ENCODE assay signal across 8 cellular contexts in genomic region chr10:110512461-110513187, GRCh38. TPM values are rescaled to one million over a fixed set of nuclear protein-coding genes. Genes with fewer than 3 reads are reported as not detected.
DNase-seq lines count a peak whose midpoint lies in the region; ATAC-seq and TF ChIP-seq lines count a peak whose summit lies in the region.

No MANE protein-coding gene starts in this region.

- peak overlapping the region; percentile 58 for H2BK120ac ChIP-seq in IMR-90 (ENCODE audit: low read depth, low read length)

- POLR2A ChIA-PET in AG04450 (lab: Yijun Ruan, JAX) = interaction anchor here (0.7 to 2.5 kb wide), 6 partner anchors 9 to 208 kb away, joined by 3 to 19 read pairs (median 4); partner anchors contain the start of gene SMNDC1
- POLR2A ChIA-PET in IMR-90 (lab: Charles Lee; ENCODE audit: unreplicated experiment) = interaction anchor here (1.0 kb wide), 1 partner anchor 9 kb away, joined by 3 read pairs; no protein-coding TSS in a partner anchor

- H2BK20ac ChIP-seq in IMR-90 (ENCODE audit: low read depth, low read length) = peak overlapping the region; percentile 60; the same call in 1 of the 2 replicates

- peak overlapping the region; percentile 51 for H3K14ac ChIP-seq in IMR-90 (replicated peaks; ENCODE audit: low read depth, low read length)

- H4K5ac ChIP-seq in IMR-90 (ENCODE audit: low read depth, low read length) = peak overlapping the region; percentile 32

- peaks cover 16% of the 10 kb centered on the region for H3K4me1 ChIP-seq in IMR-90 (ENCODE audit: control insufficient read depth, insufficient read depth, low read length)
- H3K4me1 ChIP-seq in left lung = peaks cover 0 to 36% of the 10 kb centered on the region in 2 donors
- no peaks in the 10 kb centered on the region for H3K4me1 ChIP-seq in testis

- H3K4me2 ChIP-seq in IMR-90 (ENCODE audit: low read depth, low read length) = no peak overlapping the region

- H3K36me3 ChIP-seq in IMR-90 (ENCODE audit: control insufficient read depth, insufficient read depth, low read length) (peaks cover 43% of the 10 kb centered on the region), left lung (peaks cover 0 to 47% of the 10 kb centered on the region in 2 donors), testis (ENCODE audit: low read depth, missing control alignments) (no peaks in the 10 kb centered on the region)

- peak overlapping the region; percentile 65 for H3K4ac ChIP-seq in IMR-90 (ENCODE audit: low read depth, low read length)

- no TSS peak for BruUV-seq in IMR-90 (replicated peaks; lab: Mats Ljungman, UMichigan)

- peak overlapping the region; percentile 28 for H2AFZ ChIP-seq in IMR-90 (replicated peaks; ENCODE audit: low read length, poor library complexity)

- peaks cover 43 to 74% of the 10 kb centered on the region in 2 experiments for H3K79me1 ChIP-seq in IMR-90 (ENCODE audit: low read depth in 1 of 2, low read length in 2 of 2)

- H3K56ac ChIP-seq in IMR-90 (ENCODE audit: extremely low read depth, insufficient read depth, low read length) = no peak overlapping the region

- peak overlapping the region; percentile 41; the same call in 2 of the 3 replicates for H2BK15ac ChIP-seq in IMR-90 (ENCODE audit: low read depth, low read length)

- H3K9me3 ChIP-seq in AG04450 (ENCODE audit: control insufficient read depth, insufficient read depth, low read length) = no peaks in the 10 kb centered on the region
- no peaks in the 10 kb centered on the region for H3K9me3 ChIP-seq in IMR-90 (ENCODE audit: control insufficient read depth, insufficient read depth, low read length)
- H3K9me3 ChIP-seq in left lung = no peaks in the 10 kb centered on the region
- no peaks in the 10 kb centered on the region for H3K9me3 ChIP-seq in testis

- peak; percentile 50 for TF ChIP-seq POLR2A in IMR-90 (IDR thresholded peaks at IDR 0.05; ENCODE audit: low read depth, low read length)
- TF ChIP-seq POLR2A in testis (IDR thresholded peaks at IDR 0.05) = no peak

- peak overlapping the region; percentile 1; the same call in 1 of the 2 replicates for H3K23ac ChIP-seq in IMR-90 (ENCODE audit: low read depth, low read length)

- H3K27ac ChIP-seq in AG04450 (ENCODE audit: low read depth, low read length) (peak overlapping the region; percentile 90), IMR-90 (ENCODE audit: insufficient read depth, low read length) (peak overlapping the region; percentile 62), left lung (no peak overlapping the region), testis (no peak overlapping the region)

- H2AK5ac ChIP-seq in IMR-90 (ENCODE audit: low read depth, low read length) = peak overlapping the region; percentile 85

- ATAC-seq in IMR-90 (ENCODE audit: low read depth) = peak; percentile 83
- peak; percentile 72 for ATAC-seq in left lung
- no peak for ATAC-seq in HG02763 (IDR thresholded peaks at IDR 0.05; ENCODE audit: unreplicated experiment)
- no peak for ATAC-seq in HG03095 (IDR thresholded peaks at IDR 0.05; ENCODE audit: unreplicated experiment)

- H2AK9ac ChIP-seq in IMR-90 (replicated peaks; ENCODE audit: low read depth, low read length, poor library complexity) = peak overlapping the region; percentile 57

- dilution Hi-C loops in IMR-90 (cut with HindIII; ENCODE audit: low sequenced_read_pairs, unreplicated experiment) = no loop called here

- H3K9me1 ChIP-seq in IMR-90 (ENCODE audit: insufficient read depth, low read length) = peaks cover 27% of the 10 kb centered on the region

- CTCF ChIA-PET in AG04450 (lab: Charles Lee) (interaction anchor here (0.7 to 2.2 kb wide), 5 partner anchors 34 to 206 kb away, joined by 3 to 10 read pairs (median 3); no protein-coding TSS in a partner anchor), IMR-90 (lab: Yijun Ruan, JAX) (interaction anchor here (0.8 to 1.8 kb wide), 4 partner anchors 9 to 159 kb away, joined by 3 to 5 read pairs (median 3); no protein-coding TSS in a partner anchor)

- in situ Hi-C loops in IMR-90 (cut with MboI; ENCODE audit: low sequenced_read_pairs) = no loop called here

- H4K8ac ChIP-seq in IMR-90 (ENCODE audit: low read depth in 2 of 2, low read length in 2 of 2) = peak overlapping the region in 1 of 2 experiments; percentile 52; a peak in 3 of 4 replicates

- no peak for TF ChIP-seq RAD21 in IMR-90 (IDR thresholded peaks at IDR 0.05; ENCODE audit: low read length)

- H3K4me3 ChIP-seq in AG04450 (ENCODE audit: low read depth, low read length) (no peak overlapping the region), IMR-90 (ENCODE audit: insufficient read depth, low read depth, low read length) (no peak overlapping the region), left lung (no peak overlapping the region), testis (no peak overlapping the region)

- H4K20me1 ChIP-seq in IMR-90 (ENCODE audit: insufficient read depth, low read length) = peaks cover 31% of the 10 kb centered on the region

- H3K27me3 ChIP-seq in AG04450 (ENCODE audit: control insufficient read depth, insufficient read depth, low read length) = no peaks in the 10 kb centered on the region
- H3K27me3 ChIP-seq in IMR-90 (ENCODE audit: control insufficient read depth, insufficient read depth, low read length) = no peaks in the 10 kb centered on the region
- no peaks in the 10 kb centered on the region for H3K27me3 ChIP-seq in left lung
- no peaks in the 10 kb centered on the region for H3K27me3 ChIP-seq in testis

- H3K18ac ChIP-seq in IMR-90 (ENCODE audit: low read depth, low read length) = peak overlapping the region; percentile 70

- DNase-seq in AG04450 (ENCODE audit: low read depth, low spot score) = peak; percentile 74
- peak; percentile 94 for DNase-seq in IMR-90
- peak; percentile 68 for DNase-seq in activated naive CD4-positive, alpha-beta T cell treated with anti-CD3 and anti-CD28 coated beads, Interleukin-2, amount 50 U/mL, for 16 hours
- DNase-seq in left lung = no peak
- DNase-seq in medulla oblongata (ENCODE audit: extremely low spot score) = no peak
- DNase-seq in testis = no peak

- H3K9ac ChIP-seq in IMR-90 (ENCODE audit: low read depth, low read length) = no peak overlapping the region

- peak overlapping the region; percentile 56; the same call in 1 of the 2 replicates for H4K91ac ChIP-seq in IMR-90 (ENCODE audit: insufficient read depth, low read depth, low read length)

- 0% methylated on average over 1 of the region's 5 CpGs; no CpG with 5 or more reads in 1 of the 2 experiments for WGBS in IMR-90 (ENCODE audit: extremely low coverage in 2 of 2, insufficient read length in 1 of 2), 2 experiments
- 72 to 83% methylated on average over 3 to 5 of the region's 5 CpGs for WGBS in testis, 2 donors

- no peak for TF ChIP-seq CTCF in AG04450 (IDR thresholded peaks at IDR 0.05; ENCODE audit: low read depth, low read length)
- no peak for TF ChIP-seq CTCF in IMR-90 (conservative IDR thresholded peaks at IDR 0.05; ENCODE audit: low read depth, low read length)
- TF ChIP-seq CTCF in left lung (IDR thresholded peaks at IDR 0.05) = no peak
- TF ChIP-seq CTCF in testis (IDR thresholded peaks at IDR 0.05) = no peak

- H2BK5ac ChIP-seq in IMR-90 (ENCODE audit: low read depth, low read length, poor library complexity, severe bottlenecking) = peak overlapping the region; percentile 20

- intact Hi-C loops in IMR-90 (cut with micrococcal nuclease) (no loop called here), left lung (cut with DNase I) (no loop called here), testis (cut with DNase I; ENCODE audit: low total_unique reads) (no loop called here)

TF ChIP-seq in IMR-90, 13 proteins besides CTCF, POLR2A, EP300 and RAD21 (continues in another document):
- TF ChIP-seq MXI1 (IDR thresholded peaks at IDR 0.05; ENCODE audit: borderline replicate concordance, low read depth, low read length) = no peak
- no peak for TF ChIP-seq CHD1 (IDR thresholded peaks at IDR 0.05; ENCODE audit: low read depth, low read length)
- TF ChIP-seq MAFK (IDR thresholded peaks at IDR 0.05; ENCODE audit: low read depth, low read length) = peak; percentile 61
- TF ChIP-seq NFE2L2 (IDR thresholded peaks at IDR 0.05; ENCODE audit: low read depth, low read length) = 0 out of 2 replicates have a peak, but pooled peaks have one; percentile 2
- TF ChIP-seq FOS (IDR thresholded peaks at IDR 0.05; ENCODE audit: low read depth, low read length) = peak; percentile 96
- TF ChIP-seq ELK1 (IDR thresholded peaks at IDR 0.05; ENCODE audit: borderline replicate concordance, low read depth, low read length) = no peak
- peak; percentile 80 for TF ChIP-seq CEBPB (IDR thresholded peaks at IDR 0.05; ENCODE audit: low read depth, low read length)
- TF ChIP-seq MAZ (IDR thresholded peaks at IDR 0.05; ENCODE audit: borderline replicate concordance, low read depth, low read length) = peak; percentile 21; the same call in 1 of the 2 replicates

RNA-seq across cellular contexts. Expression of gene DUSP5, which starts 14.9 kb away (rescaled TPM):
- polyA plus RNA-seq in AG04450 (2011; rRNA removed) (35.7 and 39.6 TPM in 2 replicates), IMR-90 (2012; rRNA removed) (48.1 and 61.5 TPM in 2 replicates), testis (ENCODE audit: insufficient read depth, low read depth, low replicate concordance) (42.8 TPM)
- 93.1 and 158 TPM in 2 replicates for polyA minus RNA-seq in AG04450 (2011; rRNA and poly(A)+ RNA removed)
- total RNA-seq in IMR-90 (2012; rRNA removed) (42.1 and 55.3 TPM in 2 replicates), left lung (10 to 100 TPM; 11.3 to 18.8 TPM), testis (10 to 100 TPM; 42.7 to 57.5 TPM)
- polyA plus RNA-seq in IMR-90 (2012; cell fraction: cytosol; rRNA removed) = 39.0 and 110 TPM in 2 replicates
- 239 and 414 TPM in 2 replicates for polyA plus RNA-seq in IMR-90 (2012; cell fraction: nucleus; rRNA removed; ENCODE audit: low replicate concordance)

RNA-seq across cellular contexts. Expression of gene SMC3, which starts 54.9 kb away (rescaled TPM):
- polyA plus RNA-seq in AG04450 (2011; rRNA removed) (18.9 and 26.2 TPM in 2 replicates), IMR-90 (2012; rRNA removed) (11.7 and 15.0 TPM in 2 replicates), testis (ENCODE audit: insufficient read depth, low read depth, low replicate concordance) (28.7 TPM)
- 6.4 and 14.0 TPM in 2 replicates for polyA minus RNA-seq in AG04450 (2011; rRNA and poly(A)+ RNA removed)
- total RNA-seq in IMR-90 (2012; rRNA removed) (15.2 and 30.0 TPM in 2 replicates), left lung (10 to 100 TPM; 26.6 to 33.5 TPM), testis (10 to 100 TPM; 65.4 to 86.8 TPM)
- 1.3 and 2.1 TPM in 2 replicates for polyA plus RNA-seq in IMR-90 (2012; cell fraction: cytosol; rRNA removed)
- polyA plus RNA-seq in IMR-90 (2012; cell fraction: nucleus; rRNA removed; ENCODE audit: low replicate concordance) = 0.76 and 5.6 TPM in 2 replicates

Comparison
In these comparisons a context has a peak if more than half of its experiments do, and no peak if none do; other contexts are left out.
1. DNase-seq: peak in AG04450 (single experiment), IMR-90 (single experiment) and activated naive CD4-positive, alpha-beta T cell treated with anti-CD3 and anti-CD28 coated beads, Interleukin-2, amount 50 U/mL, for 16 hours (single experiment); none in left lung (0 of 2), medulla oblongata (single experiment) and testis (single experiment).
2. H3K27ac ChIP-seq: peak in AG04450 (single experiment) and IMR-90 (single experiment); none in left lung (0 of 2) and testis (0 of 2).
3. ATAC-seq: peak in IMR-90 (single experiment) and left lung (single experiment); none in HG02763 (single experiment) and HG03095 (single experiment).